Comparison of ENCODE assay signal across 8 cellular contexts in genomic region chr13:52455677-52456041, GRCh38. TPM values are rescaled to one million over a fixed set of nuclear protein-coding genes. Genes with fewer than 3 reads are reported as not detected.
DNase-seq lines count a peak whose midpoint lies in the region; ATAC-seq and TF ChIP-seq lines count a peak whose summit lies in the region.

No MANE protein-coding gene starts in this region.

- H3K4me1 ChIP-seq in HUES6 (ENCODE audit: control insufficient read depth, insufficient read depth, low read length) (peaks cover 4% of the 10 kb centered on the region; the same call in 1 of the 2 replicates), Peyer's patch (peaks cover 0 to 23% (median 3%) of the 10 kb centered on the region in 4 donors), fibroblast of lung (ENCODE audit: control insufficient read depth, extremely low read depth, insufficient read depth, low read length) (peaks cover 9% of the 10 kb centered on the region)

- no peaks in the 10 kb centered on the region for H3K27me3 ChIP-seq in HUES6 (ENCODE audit: control insufficient read depth, insufficient read depth, low read length)
- H3K27me3 ChIP-seq in Peyer's patch = no peaks in the 10 kb centered on the region
- no peaks in the 10 kb centered on the region for H3K27me3 ChIP-seq in fibroblast of lung (ENCODE audit: control insufficient read depth, insufficient read depth, low read length)

- H3K36me3 Mint-ChIP-seq in natural killer cell = no peaks in the 10 kb centered on the region

- peaks cover 40% of the 10 kb centered on the region for H3K79me2 ChIP-seq in fibroblast of lung (ENCODE audit: control insufficient read depth, insufficient read depth, low read length)

- TF ChIP-seq POLR2A in Peyer's patch (IDR thresholded peaks at IDR 0.05) = no peak

- no peaks in the 10 kb centered on the region for H3K9me3 Mint-ChIP-seq in natural killer cell

- H3K36me3 ChIP-seq in HUES6 (ENCODE audit: control insufficient read depth, insufficient read depth, low read length) (peaks cover 34% of the 10 kb centered on the region), Peyer's patch (no peaks in the 10 kb centered on the region), fibroblast of lung (ENCODE audit: control insufficient read depth, insufficient read depth, low read length) (no peaks in the 10 kb centered on the region)

- peak overlapping the region; percentile 93 to 97 for H3K27ac Mint-ChIP-seq in natural killer cell

- peak overlapping the region; percentile 92 for H2AFZ ChIP-seq in fibroblast of lung (ENCODE audit: low read length)

- peak; percentile 73 for DNase-seq in CMK (ENCODE audit: low read depth)
- peak; percentile 84 to 87 (median 85) for DNase-seq in Peyer's patch
- peak; percentile 55 to 60 for DNase-seq in activated T-helper 1 cell treated with anti-CD3 and anti-CD28 coated beads, Interleukin-2, amount 50 U/mL, for 16 hours (ENCODE audit: low read depth in 1 of 2, low spot score in 1 of 2)
- DNase-seq in fibroblast of lung (ENCODE audit: low read depth in 2 of 2) = peak; percentile 52 to 67
- DNase-seq in natural killer cell = peak; percentile 54
- peak; percentile 71 to 94 (median 82) for DNase-seq in stimulated activated naive CD4-positive, alpha-beta T cell (lab: John Stamatoyannopoulos, UW)

- H3K9ac ChIP-seq in HUES6 (ENCODE audit: low read length) = peak overlapping the region; percentile 93
- peak overlapping the region; percentile 79 for H3K9ac ChIP-seq in fibroblast of lung (ENCODE audit: insufficient read depth, low read length)

- TF ChIP-seq CTCF in Peyer's patch (IDR thresholded peaks at IDR 0.05) (no peak), fibroblast of lung (conservative IDR thresholded peaks at IDR 0.05 in 1 of 2, IDR thresholded peaks at IDR 0.05 in 1 of 2; ENCODE audit: low read depth in 1 of 2, low read length in 2 of 2) (no peak), natural killer cell (IDR thresholded peaks at IDR 0.05) (no peak)

- intact Hi-C loops in natural killer cell (cut with micrococcal nuclease) = loop anchor here (1.0 to 2.0 kb wide), 3 partner anchors 260 to 653 kb away; partner anchors contain the start of gene ALG11

- H4K20me1 ChIP-seq in fibroblast of lung (ENCODE audit: control insufficient read depth, extremely low read depth, insufficient read depth, low read length) = no peaks in the 10 kb centered on the region

- ATAC-seq in GM21367 (IDR thresholded peaks at IDR 0.05; ENCODE audit: unreplicated experiment) = peak; percentile 14
- ATAC-seq in natural killer cell = peak; percentile 5 to 38 (median 27)

- H3K4me1 Mint-ChIP-seq in natural killer cell = peaks cover 21 to 28% of the 10 kb centered on the region in 2 donors

- H3K4me3 ChIP-seq in HUES6 (ENCODE audit: low read depth, low read length) = peak overlapping the region; percentile 69
- peak overlapping the region; percentile 62 to 96 (median 73) for H3K4me3 ChIP-seq in Peyer's patch
- H3K4me3 ChIP-seq in fibroblast of lung (replicated peaks in 1 of 4; ENCODE audit: control extremely low read depth in 1 of 4, insufficient read depth in 1 of 4, low read depth in 3 of 4, low read length in 4 of 4) = peak overlapping the region; percentile 62 to 93 (median 81)

- H3K27ac ChIP-seq in HUES6 (ENCODE audit: low read depth, low read length) = peak overlapping the region; percentile 63; the same call in 1 of the 2 replicates
- peak overlapping the region; percentile 91 to 98 (median 94) for H3K27ac ChIP-seq in Peyer's patch
- peak overlapping the region; percentile 77 for H3K27ac ChIP-seq in fibroblast of lung (ENCODE audit: insufficient read depth, low read length)

- peak overlapping the region; percentile 88 for H3K4me3 Mint-ChIP-seq in natural killer cell

- peaks cover 0 to 2% of the 10 kb centered on the region in 2 donors for H3K27me3 Mint-ChIP-seq in natural killer cell (ENCODE audit: low read depth in 2 of 2)

- H3K4me2 ChIP-seq in fibroblast of lung (ENCODE audit: extremely low read depth, insufficient read depth, low read length) = peak overlapping the region; percentile 86

- H3K9me3 ChIP-seq in HUES6 (ENCODE audit: control insufficient read depth, insufficient read depth, low read depth, low read length) (no peaks in the 10 kb centered on the region), Peyer's patch (no peaks in the 10 kb centered on the region), fibroblast of lung (ENCODE audit: control insufficient read depth, insufficient read depth, low read depth, low read length) (no peaks in the 10 kb centered on the region)

RNA-seq across cellular contexts. Expression of gene CKAP2, which starts 0.4 kb away (rescaled TPM):
- 10 to 100 TPM in 3 of 4 donors, 1 to 10 TPM in 1; 9.8 to 38.0 (median 13.7) TPM for total RNA-seq in Peyer's patch
- total RNA-seq in fibroblast of lung = 9.5 and 24.8 TPM in 2 replicates
- 10.5 and 28.2 TPM in 2 replicates for polyA plus RNA-seq in fibroblast of lung
- polyA plus RNA-seq in fibroblast of lung (2012) = 12.8 and 34.0 TPM in 2 replicates
- polyA minus RNA-seq in fibroblast of lung (ENCODE audit: low replicate concordance) = 2.3 and 2.4 TPM in 2 replicates
- 10 to 100 TPM; 12.0 to 15.6 (median 13.1) TPM for total RNA-seq in natural killer cell

RNA-seq across cellular contexts. Expression of gene VPS36, which starts 5.2 kb away (rescaled TPM):
- 10 to 100 TPM; 52.0 to 87.0 (median 78.7) TPM for total RNA-seq in Peyer's patch
- 22.6 and 28.2 TPM in 2 replicates for total RNA-seq in fibroblast of lung
- 15.8 and 16.2 TPM in 2 replicates for polyA plus RNA-seq in fibroblast of lung
- 12.9 and 13.9 TPM in 2 replicates for polyA plus RNA-seq in fibroblast of lung (2012)
- 3.9 and 7.8 TPM in 2 replicates for polyA minus RNA-seq in fibroblast of lung (ENCODE audit: low replicate concordance)
- total RNA-seq in natural killer cell = 10 to 100 TPM; 59.0 to 64.2 (median 63.3) TPM

RNA-seq across cellular contexts. Expression of gene THSD1, which starts 49.7 kb away (rescaled TPM):
- total RNA-seq in Peyer's patch = 1 to 10 TPM; 2.1 to 5.0 (median 2.5) TPM
- 9.1 and 9.8 TPM in 2 replicates for total RNA-seq in fibroblast of lung
- 5.2 and 10.2 TPM in 2 replicates for polyA plus RNA-seq in fibroblast of lung
- 3.7 and 7.8 TPM in 2 replicates for polyA plus RNA-seq in fibroblast of lung (2012)
- polyA minus RNA-seq in fibroblast of lung (ENCODE audit: low replicate concordance) = 4.4 and 14.9 TPM in 2 replicates
- total RNA-seq in natural killer cell = 1 to 10 TPM in 1 of 3 donors, under 1 TPM in 2; 0.61 to 1.2 (median 0.84) TPM

Comparison
In these comparisons a context has a peak if more than half of its experiments do, and no peak if none do; other contexts are left out.
1. Peak in every context shown above with its lines: DNase-seq, ATAC-seq, H3K4me3 ChIP-seq and H3K27ac ChIP-seq.